Comparison of ENCODE assay signal across 1 cellular context in genomic region chr11:67268684-67269268, GRCh38.
TF ChIP-seq lines count a peak whose summit lies in the region.

No MANE protein-coding gene starts in this region.

TF ChIP-seq in neural cell, 6 proteins besides CTCF, POLR2A, EP300 and RAD21 (continued from another document):
- TF ChIP-seq SMC3 (conservative IDR thresholded peaks at IDR 0.05; ENCODE audit: poor library complexity), result no peak
